Comparison of ENCODE assay signal across 1 cellular context in genomic region chr14:64502476-64503183, GRCh38.
TF ChIP-seq lines count a peak whose summit lies in the region.

No MANE protein-coding gene starts in this region.

TF ChIP-seq in WTC11, 78 proteins besides CTCF, POLR2A, EP300 and RAD21 (continued from another document):
- TF ChIP-seq ZBTB21 (CRISPR knock-in tag; IDR thresholded peaks at IDR 0.05; ENCODE audit: borderline replicate concordance) = no peak
- no peak for TF ChIP-seq E2F4 (CRISPR knock-in tag; IDR thresholded peaks at IDR 0.05; ENCODE audit: borderline replicate concordance, low read depth)
- TF ChIP-seq TP53 (CRISPR knock-in tag; IDR thresholded peaks at IDR 0.05) = no peak
- no peak for TF ChIP-seq ARID4B (CRISPR knock-in tag; IDR thresholded peaks at IDR 0.05; ENCODE audit: borderline replicate concordance)
- no peak for TF ChIP-seq ZNF532 (CRISPR knock-in tag; IDR thresholded peaks at IDR 0.05; ENCODE audit: borderline replicate concordance)
TF ChIP-seq in WTC11: peak in this region for 0.
